Comparison of ENCODE assay signal across 1 cellular context in genomic region chr17:28916302-28916934, GRCh38.
TF ChIP-seq lines count a peak whose summit lies in the region.

No MANE protein-coding gene starts in this region.

TF ChIP-seq in K562, 482 proteins besides CTCF, POLR2A, EP300 and RAD21 (continued from another document):
- TF ChIP-seq ZBTB33 (CRISPR knock-in tag; IDR thresholded peaks at IDR 0.05) (peak; percentile 68; the same call in 1 of the 2 replicates), MAZ (CRISPR knock-in tag; conservative IDR thresholded peaks at IDR 0.05 in 1 of 2, IDR thresholded peaks at IDR 0.05 in 1 of 2) (peak in 1 of 2 experiments; percentile 43; a peak in 1 of 4 replicates), FOXK2 (conservative IDR thresholded peaks at IDR 0.05 in 1 of 2, IDR thresholded peaks at IDR 0.05 in 1 of 2; ENCODE audit: low read depth in 2 of 2) (no peak), TRIM25 (IDR thresholded peaks at IDR 0.05; ENCODE audit: borderline replicate concordance) (no peak), ATF3 (IDR thresholded peaks at IDR 0.05) (no peak), ATF3 (CRISPR knock-in tag; conservative IDR thresholded peaks at IDR 0.05) (peak; percentile 60; the same call in 1 of the 2 replicates), CHD1 (IDR thresholded peaks at IDR 0.05; ENCODE audit: low read length) (no peak), SMC3 (conservative IDR thresholded peaks at IDR 0.05; ENCODE audit: insufficient read depth, low read depth, low read length) (peak; percentile 61), MBD2 (IDR thresholded peaks at IDR 0.05; ENCODE audit: borderline replicate concordance, low read depth) (no peak), ADNP (tag; IDR thresholded peaks at IDR 0.05) (no peak), ARID4B (CRISPR knock-in tag; IDR thresholded peaks at IDR 0.05) (no peak), ZNF830 (CRISPR knock-in tag; IDR thresholded peaks at IDR 0.05) (no peak), GABPB2 (CRISPR knock-in tag; conservative IDR thresholded peaks at IDR 0.05) (no peak), ZNF655 (CRISPR knock-in tag; IDR thresholded peaks at IDR 0.05) (no peak), SMARCE1 (IDR thresholded peaks at IDR 0.05) (no peak), HOXB6 (CRISPR knock-in tag; IDR thresholded peaks at IDR 0.05; ENCODE audit: borderline replicate concordance) (no peak), E4F1 (CRISPR knock-in tag; IDR thresholded peaks at IDR 0.05; ENCODE audit: borderline replicate concordance) (no peak), ETV5 (CRISPR knock-in tag; IDR thresholded peaks at IDR 0.05; ENCODE audit: low read depth) (no peak), KAT7 (CRISPR knock-in tag; IDR thresholded peaks at IDR 0.05; ENCODE audit: borderline replicate concordance) (no peak), E2F4 (CRISPR knock-in tag; IDR thresholded peaks at IDR 0.05; ENCODE audit: low read depth) (no peak), RBFOX2 (IDR thresholded peaks at IDR 0.05; ENCODE audit: low read depth, low read length) (no peak), LCOR (CRISPR knock-in tag; IDR thresholded peaks at IDR 0.05) (no peak), HOMEZ (CRISPR knock-in tag; IDR thresholded peaks at IDR 0.05) (no peak), ZNF780A (CRISPR knock-in tag; IDR thresholded peaks at IDR 0.05) (no peak), ZNF644 (tag; IDR thresholded peaks at IDR 0.05; ENCODE audit: low read depth) (no peak)
